ENCODE assay signal across 18 cellular contexts in the genomic region with DNA sequence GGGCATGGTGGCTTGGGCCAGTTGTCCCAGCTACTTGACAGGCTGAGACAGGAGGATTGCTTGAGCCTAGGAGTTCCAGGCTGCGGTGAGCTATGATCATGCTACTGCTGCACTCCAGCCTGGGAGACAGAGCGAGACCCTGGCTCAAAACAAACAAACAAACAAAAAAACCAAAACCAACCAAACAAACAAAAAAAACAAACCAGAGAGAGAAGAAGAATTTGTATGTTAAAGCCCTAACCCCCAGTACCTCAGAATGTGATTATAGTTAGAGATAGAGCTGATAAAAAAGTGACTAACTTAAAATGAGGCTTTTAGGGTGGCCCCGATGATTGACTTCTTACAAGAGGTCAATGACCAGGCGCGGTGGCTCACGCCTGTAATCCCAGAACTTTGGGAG. TPM values are rescaled to one million over a fixed set of nuclear protein-coding genes. Genes with fewer than 3 reads are reported as not detected.
DNase-seq lines count a peak whose midpoint lies in the region; ATAC-seq, FAIRE-seq and TF ChIP-seq lines count a peak whose summit lies in the region.
"Had no signal": no experiment of that assay in that cellular context is flagged by ENCODE, and none has a peak within 500 bp of the region (broad histone marks: within the 10 kb centered on the region; RNA-seq: fewer than 3 reads in every experiment).

No MANE protein-coding gene starts in this region.

- POLR2A ChIA-PET in activated CD4-positive, alpha-beta T cell treated with anti-CD3 and anti-CD28 coated beads for 36 hours (lab: Charles Lee): interaction anchor here (1.0 kb wide), 1 partner anchor 9 kb away, joined by 4 read pairs; no protein-coding TSS in a partner anchor

- H3K27me3 ChIP-seq in HUES64 (ENCODE audit: insufficient read depth, low read length) (peaks cover 65% of the 10 kb centered on the region), astrocyte (ENCODE audit: insufficient read depth, low read length) (peaks cover 21% of the 10 kb centered on the region)

- H3K4me1 Mint-ChIP-seq in activated CD4-positive, alpha-beta T cell treated with anti-CD3 and anti-CD28 coated beads for 36 hours: peaks cover 14% of the 10 kb centered on the region
- H3K4me1 Mint-ChIP-seq in astrocyte (ENCODE audit: low read depth, unreplicated experiment) (no peaks in the 10 kb centered on the region), nephron (peaks cover 5% of the 10 kb centered on the region)

- no peak for DNase-seq in activated CD4-positive, alpha-beta T cell treated with anti-CD3 and anti-CD28 coated beads for 36 hours
- no peak for DNase-seq in activated CD4-positive, alpha-beta T cell treated with anti-CD3 and anti-CD28 coated beads, Interleukin-2, amount 50 U/mL, for 1 hour
- no peak for DNase-seq in astrocyte (ENCODE audit: low read depth)
- DNase-seq in NCI-H146 treated with DMSO at 0.1 percent for 48 hours (lab: John Stamatoyannopoulos, UW; ENCODE audit: unreplicated experiment): no peak
- DNase-seq in DMS153 (lab: John Stamatoyannopoulos, UW): no peak
- DNase-seq: erythroblast, NCI-H774 had no signal

- H3K9me3 ChIP-seq in HUES64 (ENCODE audit: insufficient read depth, low read depth, low read length) (no peaks in the 10 kb centered on the region), astrocyte (ENCODE audit: insufficient read depth, low read depth, low read length) (no peaks in the 10 kb centered on the region)
- H3K9me3 ChIP-seq: HAP-1, heart left ventricle had no signal

- CTCF ChIA-PET in activated CD4-positive, alpha-beta T cell treated with anti-CD3 and anti-CD28 coated beads for 36 hours (lab: Charles Lee): interaction anchor here (0.7 to 1.7 kb wide), 3 partner anchors 13 to 85 kb away, joined by 3 to 12 read pairs (median 8); a partner anchor contains a TSS

- WGBS in HUES64: 93% methylated on average over 5 of the region's 6 CpGs

- no peak overlapping the region for H3K4me2 ChIP-seq in astrocyte (ENCODE audit: low read length)

- no peaks in the 10 kb centered on the region for H3K79me2 ChIP-seq in astrocyte (ENCODE audit: insufficient read depth, low read length)

- no peak overlapping the region for H3K9ac ChIP-seq in HUES64 (ENCODE audit: low read depth, low read length)
- no peak overlapping the region for H3K9ac ChIP-seq in astrocyte (ENCODE audit: low read length)

- H3K27ac ChIP-seq in HUES64 (ENCODE audit: low read depth, low read length) (no peak overlapping the region), astrocyte (ENCODE audit: low read depth, low read length) (no peak overlapping the region)
- H3K27ac ChIP-seq: heart left ventricle, HL-60 had no signal

- no peak overlapping the region for H2AFZ ChIP-seq in astrocyte (ENCODE audit: low read depth, low read length)

- intact Hi-C loops in activated CD4-positive, alpha-beta T cell treated with anti-CD3 and anti-CD28 coated beads for 36 hours (cut with DNase I, micrococcal nuclease): no loop called here

- H3K4me3 Mint-ChIP-seq in activated CD4-positive, alpha-beta T cell treated with anti-CD3 and anti-CD28 coated beads for 36 hours: peak overlapping the region; percentile 63
- peak overlapping the region; percentile 82 for H3K4me3 Mint-ChIP-seq in astrocyte (ENCODE audit: unreplicated experiment)
- H3K4me3 Mint-ChIP-seq in nephron: peak overlapping the region; percentile 69 to 81 (median 77)

- peaks cover 46% of the 10 kb centered on the region for H3K27me3 Mint-ChIP-seq in activated CD4-positive, alpha-beta T cell treated with anti-CD3 and anti-CD28 coated beads for 36 hours
- H3K27me3 Mint-ChIP-seq in astrocyte (ENCODE audit: low read depth, unreplicated experiment): peaks cover 33% of the 10 kb centered on the region
- peaks cover 92% of the 10 kb centered on the region for H3K27me3 Mint-ChIP-seq in nephron (ENCODE audit: low read depth)

- FAIRE-seq in astrocyte (lab: Jason Lieb, UNC): no peak
- FAIRE-seq: A204.1, D721Med had no signal

- H3K27ac Mint-ChIP-seq in activated CD4-positive, alpha-beta T cell treated with anti-CD3 and anti-CD28 coated beads for 36 hours: no peak overlapping the region
- H3K27ac Mint-ChIP-seq in astrocyte (ENCODE audit: unreplicated experiment) (no peak overlapping the region), nephron (no peak overlapping the region)

- ATAC-seq in activated CD4-positive, alpha-beta T cell treated with anti-CD3 and anti-CD28 coated beads for 36 hours: no peak
- ATAC-seq in GM19455 (IDR thresholded peaks at IDR 0.05; ENCODE audit: unreplicated experiment): no peak

- no peak for TF ChIP-seq CTCF in astrocyte (IDR thresholded peaks at IDR 0.05; ENCODE audit: insufficient read depth, low read depth, low read length)
- TF ChIP-seq CTCF in nephron (IDR thresholded peaks at IDR 0.05; ENCODE audit: unreplicated experiment in 3 of 3): no peak

- no peaks in the 10 kb centered on the region for H3K4me1 ChIP-seq in HUES64 (ENCODE audit: insufficient read depth, low read length)
- H3K4me1 ChIP-seq in astrocyte (ENCODE audit: insufficient read depth, low read length): peaks cover 8% of the 10 kb centered on the region

- H3K4me3 ChIP-seq in HUES64 (ENCODE audit: low read length) (peak overlapping the region; percentile 82; the same call in 1 of the 2 replicates), astrocyte (ENCODE audit: insufficient read depth, low read depth, low read length) (no peak overlapping the region)

- no peaks in the 10 kb centered on the region for H3K36me3 Mint-ChIP-seq in activated CD4-positive, alpha-beta T cell treated with anti-CD3 and anti-CD28 coated beads for 36 hours (ENCODE audit: low read depth)
- H3K36me3 Mint-ChIP-seq in astrocyte (ENCODE audit: low read depth, unreplicated experiment): no peaks in the 10 kb centered on the region
- no peaks in the 10 kb centered on the region for H3K36me3 Mint-ChIP-seq in nephron (ENCODE audit: low read depth)

- no peaks in the 10 kb centered on the region for H4K20me1 ChIP-seq in astrocyte (ENCODE audit: insufficient read depth, low read length)

- H3K36me3 ChIP-seq in HUES64 (ENCODE audit: insufficient read depth, low read length): no peaks in the 10 kb centered on the region
- H3K36me3 ChIP-seq in astrocyte (ENCODE audit: insufficient read depth, low read length): no peaks in the 10 kb centered on the region
- H3K36me3 ChIP-seq: HAP-1, heart left ventricle had no signal

- no peaks in the 10 kb centered on the region for H3K9me3 Mint-ChIP-seq in activated CD4-positive, alpha-beta T cell treated with anti-CD3 and anti-CD28 coated beads for 36 hours (ENCODE audit: low read depth)
- H3K9me3 Mint-ChIP-seq in astrocyte (ENCODE audit: unreplicated experiment): no peaks in the 10 kb centered on the region
- H3K9me3 Mint-ChIP-seq in nephron: no peaks in the 10 kb centered on the region

RNA-seq across cellular contexts. Expression of a gene that starts 1.7 kb away (rescaled TPM):
- total RNA-seq in activated CD4-positive, alpha-beta T cell treated with anti-CD3 and anti-CD28 coated beads for 36 hours: under 1 TPM; 0.55 to 0.91 TPM
- polyA plus RNA-seq in HUES64 (2013, experiment 1 of 2): 8.3 TPM
- 8.9 TPM for polyA plus RNA-seq in HUES64 (2013, experiment 2 of 2)
- total RNA-seq in astrocyte: 0.89 and 1.3 TPM in 2 replicates

RNA-seq across cellular contexts. Expression of a gene that starts 8.0 kb away (rescaled TPM):
- total RNA-seq in activated CD4-positive, alpha-beta T cell treated with anti-CD3 and anti-CD28 coated beads for 36 hours: 1 to 10 TPM in 1 of 2 experiments, under 1 TPM in 1; 0.58 to 1.2 TPM
- 1.7 TPM for polyA plus RNA-seq in HUES64 (2013, experiment 1 of 2)
- 2.1 TPM for polyA plus RNA-seq in HUES64 (2013, experiment 2 of 2)
- total RNA-seq in astrocyte: 0.16 TPM in 1 of 2 replicates, not detected in the other
- total RNA-seq: cerebellum, heart left ventricle, skeletal muscle tissue, subcutaneous adipose tissue had no signal

RNA-seq across cellular contexts. Expression of a gene that starts 20.7 kb away (rescaled TPM):
- 1,000 to 10,000 TPM; 1,864 to 2,360 TPM for total RNA-seq in activated CD4-positive, alpha-beta T cell treated with anti-CD3 and anti-CD28 coated beads for 36 hours
- polyA plus RNA-seq in HUES64 (2013, experiment 1 of 2): 2.1 TPM
- 1.3 TPM for polyA plus RNA-seq in HUES64 (2013, experiment 2 of 2)
- total RNA-seq in astrocyte: 27.8 and 43.8 TPM in 2 replicates

RNA-seq across cellular contexts. Expression of a gene that starts 20.9 kb away (rescaled TPM):
- total RNA-seq in activated CD4-positive, alpha-beta T cell treated with anti-CD3 and anti-CD28 coated beads for 36 hours: 10 to 100 TPM; 46.9 to 50.2 TPM
- polyA plus RNA-seq in HUES64 (2013, experiment 1 of 2): 53.2 TPM
- polyA plus RNA-seq in HUES64 (2013, experiment 2 of 2): 46.4 TPM
- total RNA-seq in astrocyte: 17.4 and 22.3 TPM in 2 replicates

RNA-seq across cellular contexts. Expression of a gene that starts 21.0 kb away (rescaled TPM):
- 10 to 100 TPM; 30.0 to 30.7 TPM for total RNA-seq in activated CD4-positive, alpha-beta T cell treated with anti-CD3 and anti-CD28 coated beads for 36 hours
- 64.6 TPM for polyA plus RNA-seq in HUES64 (2013, experiment 1 of 2)
- 74.2 TPM for polyA plus RNA-seq in HUES64 (2013, experiment 2 of 2)
- 47.0 and 71.6 TPM in 2 replicates for total RNA-seq in astrocyte

Comparison
In these comparisons a context has a peak if more than half of its experiments do, and no peak if none do; other contexts are left out.
1. RNA of a gene that starts 20.7 kb away (total RNA-seq): 1,864 to 2,360 TPM in activated CD4-positive, alpha-beta T cell treated with anti-CD3 and anti-CD28 coated beads for 36 hours; 27.8 to 43.8 TPM in astrocyte; every median in the first group is over 10 times any median in the second.
2. Peak in every context shown above with its lines, with median percentiles within 50 percentile points of each other: H3K4me3 Mint-ChIP-seq.